In the genomic region with DNA sequence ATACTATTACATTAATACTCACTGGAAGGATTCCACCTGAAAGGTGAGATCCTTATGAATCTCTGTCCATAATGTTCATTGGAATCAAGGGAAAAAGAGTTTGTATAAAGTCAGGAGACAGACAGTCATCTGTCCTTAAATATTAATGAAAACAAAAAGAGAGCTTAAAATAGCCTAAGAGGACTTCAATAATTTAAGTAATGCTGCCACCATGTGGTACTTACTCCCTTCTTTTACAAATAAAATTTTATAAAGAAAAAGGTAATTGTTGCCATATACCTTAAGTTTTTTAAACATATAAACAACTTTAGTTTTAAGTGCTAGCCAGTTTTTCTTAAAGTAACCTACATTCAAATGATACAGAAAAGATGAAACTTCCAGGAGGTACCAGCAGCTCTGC, we compare ENCODE assay signal across 8 cellular contexts. TPM values are rescaled to one million over a fixed set of nuclear protein-coding genes. Genes with fewer than 3 reads are reported as not detected.
DNase-seq lines count a peak whose midpoint lies in the region; ATAC-seq and TF ChIP-seq lines count a peak whose summit lies in the region.

No MANE protein-coding gene starts in this region.

- H2AFZ ChIP-seq in HCT116 (ENCODE audit: low read depth, low read length, poor library complexity, severe bottlenecking), result no peak overlapping the region

- TF ChIP-seq POLR2A in HCT116 (IDR thresholded peaks at IDR 0.05; ENCODE audit: borderline replicate concordance, extremely low read depth, insufficient read depth, insufficient read length), result no peak
- no peak for TF ChIP-seq POLR2A in right lobe of liver (IDR thresholded peaks at IDR 0.05)

- H3K4me2 ChIP-seq in HCT116 (ENCODE audit: low read length), result no peak overlapping the region

- no peaks in the 10 kb centered on the region for H3K9me2 ChIP-seq in HCT116 (ENCODE audit: insufficient read depth)

- CTCF ChIA-PET in HCT116 (lab: Charles Lee), result interaction anchor here (1.0 to 1.8 kb wide), 4 partner anchors 336 to 443 kb away, joined by 3 to 15 read pairs (median 4); no protein-coding TSS in a partner anchor

- H3K9ac ChIP-seq in HCT116 (ENCODE audit: low read length), result no peak overlapping the region

- H3K27me3 ChIP-seq in HCT116 (ENCODE audit: insufficient read depth, low read length) (no peaks in the 10 kb centered on the region), ascending aorta (no peaks in the 10 kb centered on the region), right lobe of liver (no peaks in the 10 kb centered on the region)

- peaks cover 6% of the 10 kb centered on the region; the same call in 1 of the 2 replicates for H3K79me2 ChIP-seq in HCT116 (ENCODE audit: insufficient read depth, low read length)

- H3K36me3 ChIP-seq in HCT116 (ENCODE audit: control insufficient read depth in 1 of 2, insufficient read depth in 2 of 2, low read length in 2 of 2) (peaks cover 3 to 4% of the 10 kb centered on the region in 2 experiments; a peak in 2 of 4 replicates), ascending aorta (peaks cover 5 to 6% of the 10 kb centered on the region in 2 donors), right lobe of liver (no peaks in the 10 kb centered on the region)

- no peaks in the 10 kb centered on the region for H3K9me3 ChIP-seq in HCT116 (ENCODE audit: control insufficient read depth in 1 of 2, insufficient read depth in 1 of 2, low read depth in 1 of 2, low read length in 2 of 2)
- H3K9me3 ChIP-seq in ascending aorta, result no peaks in the 10 kb centered on the region
- no peaks in the 10 kb centered on the region for H3K9me3 ChIP-seq in right lobe of liver

- ATAC-seq in HCT116 (no peak), right lobe of liver (no peak), GM18867 (IDR thresholded peaks at IDR 0.05; ENCODE audit: unreplicated experiment) (no peak)

- no peaks in the 10 kb centered on the region for H4K20me1 ChIP-seq in HCT116 (ENCODE audit: insufficient read depth)

- TF ChIP-seq CTCF in HCT116 (IDR thresholded peaks at IDR 0.05 in 2 of 3, conservative IDR thresholded peaks at IDR 0.05 in 1 of 3; ENCODE audit: borderline replicate concordance in 1 of 3, insufficient read depth in 1 of 3, low read depth in 2 of 3, low read length in 2 of 3), result peak; percentile 9 to 45 (median 26); a peak in 3 of 6 replicates
- peak in 2 of 3 experiments; percentile 17 to 36 for TF ChIP-seq CTCF in ascending aorta (IDR thresholded peaks at IDR 0.05)
- TF ChIP-seq CTCF in right lobe of liver (IDR thresholded peaks at IDR 0.05), result peak in 3 of 4 donors; percentile 36 to 43 (median 39)

- H3K27ac ChIP-seq in HCT116 (ENCODE audit: low read depth, low read length) (no peak overlapping the region), ascending aorta (no peak overlapping the region), right lobe of liver (no peak overlapping the region)

- no TSS peak for BruUV-seq in HCT116 (replicated peaks; lab: Mats Ljungman, UMichigan)

- intact Hi-C loops in HCT116 (cut with micrococcal nuclease) (loop anchor here (1.0 kb wide), 1 partner anchor 336 kb away; no protein-coding TSS in a partner anchor), ascending aorta (cut with DNase I) (no loop called here), right lobe of liver (cut with DNase I) (no loop called here)

- RAD21 ChIA-PET in HCT116 (lab: Charles Lee; ENCODE audit: low non-redundant PET in 1 of 2, low total read pairs in 2 of 2, uncharacterized antibody in 2 of 2, unreplicated experiment in 2 of 2), result interaction anchor here (0.6 to 1.5 kb wide), 3 partner anchors 336 to 579 kb away, joined by 3 to 8 read pairs (median 5); no protein-coding TSS in a partner anchor

- peak; percentile 33 for DNase-seq in CD1c-positive myeloid dendritic cell (ENCODE audit: extremely low spot score)
- DNase-seq in HCT116 (ENCODE audit: low read depth, low spot score), result no peak
- no peak for DNase-seq in ascending aorta (ENCODE audit: low spot score in 2 of 2)
- no peak for DNase-seq in right lobe of liver
- no peak for DNase-seq in NCI-H2107 treated with DMSO at 0.1 percent for 48 hours (lab: John Stamatoyannopoulos, UW; ENCODE audit: unreplicated experiment)
- DNase-seq in stimulated activated naive CD4-positive, alpha-beta T cell (lab: John Stamatoyannopoulos, UW), result no peak
- DNase-seq in NCI-H128 (lab: John Stamatoyannopoulos, UW; ENCODE audit: unreplicated experiment), result no peak

- POLR2A ChIA-PET in HCT116 (lab: Charles Lee), result no interaction called here

- no peak overlapping the region for H3K4me3 ChIP-seq in HCT116 (replicated peaks in 1 of 2; ENCODE audit: low read depth in 1 of 2, low read length in 2 of 2)
- no peak overlapping the region for H3K4me3 ChIP-seq in ascending aorta
- H3K4me3 ChIP-seq in right lobe of liver, result no peak overlapping the region

- H3K4me1 ChIP-seq in HCT116 (ENCODE audit: control insufficient read depth in 1 of 2, insufficient read depth in 2 of 2, low read length in 2 of 2) (peaks cover 0 to 3% of the 10 kb centered on the region in 2 experiments; a peak in 1 of 4 replicates), ascending aorta (no peaks in the 10 kb centered on the region), right lobe of liver (no peaks in the 10 kb centered on the region)

- TF ChIP-seq RAD21 in HCT116 (IDR thresholded peaks at IDR 0.05; ENCODE audit: low read depth), result peak; percentile 64

TF ChIP-seq in HCT116, 20 proteins besides CTCF, POLR2A, EP300 and RAD21:
- no peak for TF ChIP-seq SP1 (IDR thresholded peaks at IDR 0.05; ENCODE audit: low read depth)
- no peak for TF ChIP-seq SIN3A (IDR thresholded peaks at IDR 0.05; ENCODE audit: low read depth)
- TF ChIP-seq ATF3 (IDR thresholded peaks at IDR 0.05), result no peak
- TF ChIP-seq ZFX (IDR thresholded peaks at IDR 0.05), result no peak
- no peak for TF ChIP-seq CEBPB (IDR thresholded peaks at IDR 0.05; ENCODE audit: low read depth)
- TF ChIP-seq ZNF274 (IDR thresholded peaks at IDR 0.05; ENCODE audit: low read depth, low read length), result no peak

RNA-seq across cellular contexts. Expression of gene BLOC1S5, which starts 5.1 kb away (rescaled TPM):
- 12.0 TPM for total RNA-seq in HCT116 (2021; ENCODE audit: unreplicated experiment)
- polyA plus RNA-seq in HCT116 (2012), result 5.3 and 8.3 TPM in 2 replicates
- 13.3 TPM for total RNA-seq in ascending aorta
- 10 to 100 TPM in 1 of 6 experiments, 1 to 10 TPM in 5; 4.4 to 10.7 (median 7.4) TPM for total RNA-seq in right lobe of liver

RNA-seq across cellular contexts. Expression of gene EEF1E1, which starts 43.2 kb away (rescaled TPM):
- total RNA-seq in HCT116 (2021; ENCODE audit: unreplicated experiment) (69.7 TPM), ascending aorta (15.5 TPM), right lobe of liver (10 to 100 TPM in 3 of 6 experiments, 1 to 10 TPM in 3; 4.6 to 33.9 (median 10.1) TPM)
- 46.3 and 61.3 TPM in 2 replicates for polyA plus RNA-seq in HCT116 (2012)
